27 cellular contexts compared by ENCODE assay signal in genomic region chr5:128146671-128147070, GRCh38.
"Had no signal": no experiment of that assay in that cellular context is flagged by ENCODE, and none has a peak within 500 bp of the region (broad histone marks: within the 10 kb centered on the region; RNA-seq: fewer than 3 reads in every experiment).

No MANE protein-coding gene starts in this region.

- FAIRE-seq: urothelium cell line had no signal

- H3K9me3 ChIP-seq: heart right ventricle, lower lobe of right lung, neutrophil, prostate gland, right atrium auricular region, stomach, thoracic aorta, tibial nerve, upper lobe of left lung had no signal

- DNase-seq: cerebellar nuclear complex; cortex of kidney; effector CD8-positive, alpha-beta T cell; endodermal cell; foreskin melanocyte; glutamatergic neuron; heart right ventricle; hippocampal formation; islet precursor cell; left ventricle myocardium superior; lower lobe of right lung; natural killer cell; stimulated activated CD4-positive, alpha-beta T cell treated with anti-CD3 and anti-CD28 coated beads, Interleukin-2, amount 100 ng/mL, for 24 hours; stimulated activated CD4-positive, alpha-beta T cell treated with anti-CD3 and anti-CD28 coated beads, Interleukin-4, amount 100 ng/mL, for 24 hours; stimulated activated naive CD4-positive, alpha-beta T cell treated with Interleukin-2 at 50 U/mL for 16 hours; stomach; upper lobe of left lung had no signal

- H3K27ac ChIP-seq: epithelial cell of prostate, heart right ventricle, lower lobe of right lung, neutrophil, prostate gland, right atrium auricular region, stomach, thoracic aorta, tibial nerve, upper lobe of left lung had no signal

- H3K4me1 ChIP-seq: heart right ventricle, lower lobe of right lung, prostate gland, right atrium auricular region, tibial nerve, upper lobe of left lung had no signal

- H3K4me3 ChIP-seq: heart right ventricle, lower lobe of right lung, prostate gland, right atrium auricular region, stomach, thoracic aorta, tibial nerve, upper lobe of left lung had no signal

- H3K27me3 ChIP-seq: heart right ventricle, neutrophil, right atrium auricular region, stomach, tibial nerve, upper lobe of left lung had no signal

- H3K36me3 ChIP-seq: prostate gland had no signal

- ATAC-seq: esophagus mucosa; heart right ventricle; left ventricle myocardium superior; lower lobe of right lung; natural killer cell; sciatic nerve; stimulated activated effector memory CD8-positive, alpha-beta T cell treated with anti-CD3 and anti-CD28 coated beads, Interleukin-12 subunit alpha, Interleukin-12 subunit beta, amount 100 ng/mL, for 72 hours had no signal
